Comparison of ENCODE assay signal across 21 cellular contexts in genomic region chr6:5731435-5731834, GRCh38.
"Had no signal": no experiment of that assay in that cellular context is flagged by ENCODE, and none has a peak within 500 bp of the region (broad histone marks: within the 10 kb centered on the region; RNA-seq: fewer than 3 reads in every experiment).

No MANE protein-coding gene starts in this region.

- H3K27ac Mint-ChIP-seq: immature natural killer cell had no signal

- H3K4me3 Mint-ChIP-seq: immature natural killer cell; naive thymus-derived CD8-positive, alpha-beta T cell had no signal

- H3K4me3 ChIP-seq: esophagus muscularis mucosa, gastrocnemius medialis, lung, sigmoid colon, skin epidermis, stomach, thoracic aorta, transverse colon had no signal

- DNase-seq: cortex of kidney; effector memory CD4-positive, alpha-beta T cell; gastrocnemius medialis; immature natural killer cell; kidney; left cardiac atrium; left ventricle myocardium superior; mesendoderm; naive thymus-derived CD8-positive, alpha-beta T cell; posterior cingulate gyrus; sigmoid colon; stimulated activated CD4-positive, alpha-beta T cell treated with anti-CD3 and anti-CD28 coated beads, Interleukin-12 subunit alpha, Interleukin-12 subunit beta, amount 100 ng/mL, for 4 hours; stimulated activated naive CD4-positive, alpha-beta T cell; stomach; substantia nigra; transverse colon had no signal

- H3K4me1 Mint-ChIP-seq: immature natural killer cell had no signal

- H3K36me3 ChIP-seq: esophagus muscularis mucosa, gastrocnemius medialis, sigmoid colon, stomach, thoracic aorta, transverse colon had no signal

- H3K9me3 Mint-ChIP-seq: immature natural killer cell; naive thymus-derived CD8-positive, alpha-beta T cell had no signal

- H3K27me3 ChIP-seq: esophagus muscularis mucosa, gastrocnemius medialis, sigmoid colon, stomach, transverse colon had no signal

- H3K27me3 Mint-ChIP-seq: naive thymus-derived CD8-positive, alpha-beta T cell had no signal

- H3K4me1 ChIP-seq: gastrocnemius medialis, sigmoid colon, transverse colon had no signal

- H3K9me3 ChIP-seq: esophagus muscularis mucosa, gastrocnemius medialis, sigmoid colon, stomach, thoracic aorta, transverse colon had no signal

- ATAC-seq: gastrocnemius medialis; left cardiac atrium; left ventricle myocardium superior; naive thymus-derived CD8-positive, alpha-beta T cell had no signal

- H3K27ac ChIP-seq: epithelial cell of prostate, esophagus muscularis mucosa, gastrocnemius medialis, sigmoid colon, skin epidermis, stomach, thoracic aorta, transverse colon had no signal
